Comparison of ENCODE assay signal across 9 cellular contexts in the genomic region with DNA sequence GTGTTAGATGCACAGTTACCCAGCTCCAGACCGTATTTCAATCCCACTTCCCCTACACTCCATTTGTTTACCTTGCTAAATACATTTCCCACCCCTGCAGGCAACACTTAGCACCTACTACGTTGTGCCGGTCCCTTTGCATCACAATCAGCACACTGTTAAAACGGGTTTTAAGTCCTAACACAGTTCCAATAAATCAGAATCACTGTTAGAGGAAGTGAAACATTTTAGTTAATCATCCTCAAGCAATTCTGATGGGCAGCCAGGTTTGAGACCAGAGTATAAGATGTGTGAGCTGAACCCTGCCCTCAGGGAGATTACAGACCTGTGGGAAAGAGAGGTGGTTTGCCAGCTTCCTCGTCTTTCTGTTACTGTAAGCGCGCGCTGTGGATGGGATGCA. TPM values are rescaled to one million over a fixed set of nuclear protein-coding genes. Genes with fewer than 3 reads are reported as not detected.
DNase-seq lines count a peak whose midpoint lies in the region; ATAC-seq, FAIRE-seq and TF ChIP-seq lines count a peak whose summit lies in the region.
"Had no signal": no experiment of that assay in that cellular context is flagged by ENCODE, and none has a peak within 500 bp of the region (broad histone marks: within the 10 kb centered on the region; RNA-seq: fewer than 3 reads in every experiment).

No MANE protein-coding gene starts in this region.

- H3K36me3 Mint-ChIP-seq in natural killer cell treated with Interleukin-12 subunit alpha and Interleukin-12 subunit beta and Interleukin-15 and Interleukin-18, amount 100 ng/mL, for 72 hours = peaks cover 18% of the 10 kb centered on the region

- in situ Hi-C loops in brain microvascular endothelial cell (cut with HindIII; ENCODE audit: low pct_ligation_motif_present, low sequenced_read_pairs) = no loop called here

- H3K4me1 Mint-ChIP-seq in natural killer cell treated with Interleukin-12 subunit alpha and Interleukin-12 subunit beta and Interleukin-15 and Interleukin-18, amount 100 ng/mL, for 72 hours (ENCODE audit: low read depth in 2 of 2) = peaks cover 40 to 52% of the 10 kb centered on the region in 2 donors

- no peaks in the 10 kb centered on the region for H3K27me3 ChIP-seq in brain microvascular endothelial cell (replicated peaks)
- no peaks in the 10 kb centered on the region for H3K27me3 ChIP-seq in body of pancreas

- H3K4me3 ChIP-seq in LNCaP clone FGC (ENCODE audit: low read depth, low read length) (peak overlapping the region; percentile 70), brain microvascular endothelial cell (ENCODE audit: low read depth, low read length) (peak overlapping the region; percentile 96), body of pancreas (no peak overlapping the region)

- no peak for TF ChIP-seq POLR2A in body of pancreas (IDR thresholded peaks at IDR 0.05)

- H3K27ac ChIP-seq in brain microvascular endothelial cell = no peak overlapping the region
- H3K27ac ChIP-seq in body of pancreas = no peak overlapping the region

- H3K27ac Mint-ChIP-seq in natural killer cell treated with Interleukin-12 subunit alpha and Interleukin-12 subunit beta and Interleukin-15 and Interleukin-18, amount 100 ng/mL, for 72 hours = no peak overlapping the region

- no peak for TF ChIP-seq CTCF in LNCaP clone FGC (IDR thresholded peaks at IDR 0.05; ENCODE audit: control insufficient read depth, extremely low read depth, insufficient read depth)
- TF ChIP-seq CTCF in brain microvascular endothelial cell (IDR thresholded peaks at IDR 0.05; ENCODE audit: low read depth, low read length, missing control alignments) = no peak
- TF ChIP-seq CTCF in body of pancreas (IDR thresholded peaks at IDR 0.05) = no peak

- no peaks in the 10 kb centered on the region for H3K9me3 Mint-ChIP-seq in natural killer cell treated with Interleukin-12 subunit alpha and Interleukin-12 subunit beta and Interleukin-15 and Interleukin-18, amount 100 ng/mL, for 72 hours

- no peaks in the 10 kb centered on the region for H3K9me3 ChIP-seq in body of pancreas

- no peaks in the 10 kb centered on the region for H3K27me3 Mint-ChIP-seq in natural killer cell treated with Interleukin-12 subunit alpha and Interleukin-12 subunit beta and Interleukin-15 and Interleukin-18, amount 100 ng/mL, for 72 hours

- no peak for ATAC-seq in natural killer cell treated with Interleukin-12 subunit alpha and Interleukin-12 subunit beta and Interleukin-15 and Interleukin-18, amount 100 ng/mL, for 72 hours
- no peak for ATAC-seq in body of pancreas
- ATAC-seq in GM21576 (IDR thresholded peaks at IDR 0.05; ENCODE audit: unreplicated experiment) = no peak

- no peaks in the 10 kb centered on the region for H3K36me3 ChIP-seq in brain microvascular endothelial cell (replicated peaks)
- no peaks in the 10 kb centered on the region for H3K36me3 ChIP-seq in body of pancreas (replicated peaks in 1 of 2; ENCODE audit: insufficient read depth in 1 of 2, low read depth in 2 of 2)

- DNase-seq in CD1c-positive myeloid dendritic cell (ENCODE audit: extremely low spot score) (peak; percentile 31), LNCaP clone FGC (ENCODE audit: low read depth) (no peak), brain microvascular endothelial cell (no peak), body of pancreas (no peak), frontal cortex (ENCODE audit: low spot score in 2 of 2) (no peak), cerebellum (ENCODE audit: low spot score) (no peak)
- DNase-seq in natural killer cell treated with Interleukin-12 subunit alpha and Interleukin-12 subunit beta and Interleukin-15 and Interleukin-18, amount 100 ng/mL, for 72 hours (ENCODE audit: low spot score) = no peak

- H3K4me1 ChIP-seq in body of pancreas = peaks cover 28% of the 10 kb centered on the region

- intact Hi-C loops in body of pancreas (cut with DNase I) = no loop called here

- peak overlapping the region; percentile 98 for H3K4me3 Mint-ChIP-seq in natural killer cell treated with Interleukin-12 subunit alpha and Interleukin-12 subunit beta and Interleukin-15 and Interleukin-18, amount 100 ng/mL, for 72 hours

- FAIRE-seq in frontal cortex (lab: Jason Lieb, UNC) = no peak

- WGBS in body of pancreas, 2 donors = 37 to 64% methylated on average over 6 to 8 of the region's 8 CpGs

RNA-seq across cellular contexts. Expression of gene ZCCHC3, which starts 3.0 kb away (rescaled TPM):
- total RNA-seq in natural killer cell treated with Interleukin-12 subunit alpha and Interleukin-12 subunit beta and Interleukin-15 and Interleukin-18, amount 100 ng/mL, for 72 hours = 10 to 100 TPM; 18.7 to 20.6 TPM
- total RNA-seq in body of pancreas (10 to 100 TPM; 12.2 to 16.5 TPM), frontal cortex (26.9 TPM), cerebellum (13.5 TPM)

RNA-seq across cellular contexts. Expression of gene C20orf96, which starts 9.8 kb away (rescaled TPM):
- 1 to 10 TPM; 2.0 to 6.2 TPM for total RNA-seq in natural killer cell treated with Interleukin-12 subunit alpha and Interleukin-12 subunit beta and Interleukin-15 and Interleukin-18, amount 100 ng/mL, for 72 hours
- total RNA-seq in body of pancreas (1 to 10 TPM in 1 of 2 donors, under 1 TPM in 1; 0.33 to 1.8 TPM), frontal cortex (7.3 TPM), cerebellum (6.3 TPM)

RNA-seq across cellular contexts. Expression of gene SOX12, which starts 25.0 kb away (rescaled TPM):
- total RNA-seq in natural killer cell treated with Interleukin-12 subunit alpha and Interleukin-12 subunit beta and Interleukin-15 and Interleukin-18, amount 100 ng/mL, for 72 hours = 1 to 10 TPM in 1 of 2 donors, under 1 TPM in 1; 0.36 to 1.5 TPM
- 10 to 100 TPM in 1 of 2 donors, 1 to 10 TPM in 1; 6.2 to 17.1 TPM for total RNA-seq in body of pancreas
- total RNA-seq in frontal cortex = 7.7 TPM
- 8.5 TPM for total RNA-seq in cerebellum

RNA-seq across cellular contexts. Expression of gene DEFB132, which starts 42.8 kb away (rescaled TPM):
- not detected for total RNA-seq in natural killer cell treated with Interleukin-12 subunit alpha and Interleukin-12 subunit beta and Interleukin-15 and Interleukin-18, amount 100 ng/mL, for 72 hours
- total RNA-seq in body of pancreas = not detected
- not detected for total RNA-seq in frontal cortex
- total RNA-seq in cerebellum = not detected
- total RNA-seq: glomerular endothelial cell had no signal

RNA-seq across cellular contexts. Expression of gene NRSN2, which starts 46.6 kb away (rescaled TPM):
- total RNA-seq in natural killer cell treated with Interleukin-12 subunit alpha and Interleukin-12 subunit beta and Interleukin-15 and Interleukin-18, amount 100 ng/mL, for 72 hours = 1 to 10 TPM; 3.6 to 5.5 TPM
- 10 to 100 TPM; 13.8 to 15.6 TPM for total RNA-seq in body of pancreas
- 26.1 TPM for total RNA-seq in frontal cortex
- 21.0 TPM for total RNA-seq in cerebellum

Comparison
In these comparisons a context has a peak if more than half of its experiments do, and no peak if none do; other contexts are left out.
1. H3K4me3 ChIP-seq: peak in LNCaP clone FGC (single experiment) and brain microvascular endothelial cell (single experiment); none in body of pancreas (0 of 2).